ENCODE assay signal across 14 cellular contexts in genomic region chr16:62068747-62069146, GRCh38. TPM values are rescaled to one million over a fixed set of nuclear protein-coding genes. Genes with fewer than 3 reads are reported as not detected.
DNase-seq lines count a peak whose midpoint lies in the region; ATAC-seq, FAIRE-seq and TF ChIP-seq lines count a peak whose summit lies in the region.
"Had no signal": no experiment of that assay in that cellular context is flagged by ENCODE, and none has a peak within 500 bp of the region (broad histone marks: within the 10 kb centered on the region; RNA-seq: fewer than 3 reads in every experiment).

No MANE protein-coding gene starts in this region.

- no peaks in the 10 kb centered on the region for H3K27me3 ChIP-seq in kidney epithelial cell (ENCODE audit: control insufficient read depth, insufficient read depth, low read length)

- ATAC-seq in HG02623 (IDR thresholded peaks at IDR 0.05; ENCODE audit: unreplicated experiment), result peak; percentile 67

- DNase-seq in RCC 7860 (ENCODE audit: low spot score) (peak; percentile 22), kidney epithelial cell (ENCODE audit: low read depth) (no peak), GM19238 (ENCODE audit: insufficient read length, low spot score) (no peak), HPDE6-E6E7 (ENCODE audit: extremely low spot score) (no peak), NCI-H1694 (lab: John Stamatoyannopoulos, UW) (no peak)
- DNase-seq in activated CD8-positive, alpha-beta memory T cell treated with anti-CD3 and anti-CD28 coated beads, Interleukin-2, amount 50 U/mL, for 4 hours, result no peak
- DNase-seq: activated CD4-positive, alpha-beta T cell treated with anti-CD3 and anti-CD28 coated beads, Interleukin-2, amount 50 U/mL, for 1 hour; NCI-H1105; nucleus accumbens; stimulated activated CD4-positive, alpha-beta T cell treated with anti-CD3 and anti-CD28 coated beads, Interleukin-4, amount 100 ng/mL, for 4 hours had no signal

- no peaks in the 10 kb centered on the region for H3K36me3 ChIP-seq in kidney epithelial cell (ENCODE audit: control insufficient read depth, insufficient read depth, low read length)
- H3K36me3 ChIP-seq: thoracic aorta had no signal

- no peak overlapping the region for H3K4me3 ChIP-seq in kidney epithelial cell (ENCODE audit: low read depth, low read length)
- H3K4me3 ChIP-seq: thoracic aorta had no signal

- no peak for FAIRE-seq in RCC 7860 (lab: Jason Lieb, UNC)
- FAIRE-seq: islet of Langerhans had no signal

- TF ChIP-seq CTCF in GM12874 (IDR thresholded peaks at IDR 0.05; ENCODE audit: insufficient read depth, low read depth, low read length) (peak; percentile 39; the same call in 1 of the 2 replicates), kidney epithelial cell (IDR thresholded peaks at IDR 0.05; ENCODE audit: insufficient read depth, low read length, poor library complexity, severe bottlenecking) (peak; percentile 30)

RNA-seq across cellular contexts. Expression of gene CDH8, which starts 32.5 kb away (rescaled TPM):
- total RNA-seq in kidney epithelial cell, result 0.34 and 0.92 TPM in 2 replicates
